2 cellular contexts compared by ENCODE assay signal in the genomic region with DNA sequence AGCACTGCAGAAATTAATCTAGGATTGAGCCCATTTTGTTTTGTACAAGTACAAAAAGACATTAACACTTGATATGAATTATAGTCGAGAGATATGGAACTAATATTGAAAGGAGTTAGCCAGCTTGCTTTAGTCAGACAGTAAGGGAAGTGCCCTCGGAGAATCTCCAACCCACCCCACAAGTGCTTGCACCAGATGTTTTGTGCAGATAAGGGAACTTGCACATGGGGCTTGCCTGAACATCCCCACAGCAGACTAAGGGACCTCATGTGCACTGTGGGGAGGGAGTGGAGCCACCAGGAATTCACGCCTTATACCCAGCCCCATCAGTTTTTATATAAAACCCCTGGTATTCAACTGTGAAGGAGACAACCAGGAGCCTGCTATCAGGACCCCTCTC.
TF ChIP-seq lines count a peak whose summit lies in the region.

No MANE protein-coding gene starts in this region.

TF ChIP-seq in SK-N-SH, 30 proteins besides CTCF, POLR2A, EP300 and RAD21 (continued from another document):
- TF ChIP-seq, protein P1, sequence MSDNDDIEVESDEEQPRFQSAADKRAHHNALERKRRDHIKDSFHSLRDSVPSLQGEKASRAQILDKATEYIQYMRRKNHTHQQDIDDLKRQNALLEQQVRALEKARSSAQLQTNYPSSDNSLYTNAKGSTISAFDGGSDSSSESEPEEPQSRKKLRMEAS (IDR thresholded peaks at IDR 0.05; ENCODE audit: low read depth) = no peak
- no peak for TF ChIP-seq JUND (IDR thresholded peaks at IDR 0.05)
- no peak for TF ChIP-seq SMC3 (IDR thresholded peaks at IDR 0.05; ENCODE audit: low read depth, low read length)
- TF ChIP-seq NRF1 (IDR thresholded peaks at IDR 0.05; ENCODE audit: low read depth, low read length) = no peak
- no peak for TF ChIP-seq RCOR1 (IDR thresholded peaks at IDR 0.05; ENCODE audit: low read length)
TF ChIP-seq in SK-N-SH: peak in this region for 0.

TF ChIP-seq in SK-N-SH treated with all-trans-retinoic acid at 6 μM for 48 hours, 23 proteins besides CTCF, POLR2A, EP300 and RAD21 (continued from another document):
- TF ChIP-seq, protein P2, sequence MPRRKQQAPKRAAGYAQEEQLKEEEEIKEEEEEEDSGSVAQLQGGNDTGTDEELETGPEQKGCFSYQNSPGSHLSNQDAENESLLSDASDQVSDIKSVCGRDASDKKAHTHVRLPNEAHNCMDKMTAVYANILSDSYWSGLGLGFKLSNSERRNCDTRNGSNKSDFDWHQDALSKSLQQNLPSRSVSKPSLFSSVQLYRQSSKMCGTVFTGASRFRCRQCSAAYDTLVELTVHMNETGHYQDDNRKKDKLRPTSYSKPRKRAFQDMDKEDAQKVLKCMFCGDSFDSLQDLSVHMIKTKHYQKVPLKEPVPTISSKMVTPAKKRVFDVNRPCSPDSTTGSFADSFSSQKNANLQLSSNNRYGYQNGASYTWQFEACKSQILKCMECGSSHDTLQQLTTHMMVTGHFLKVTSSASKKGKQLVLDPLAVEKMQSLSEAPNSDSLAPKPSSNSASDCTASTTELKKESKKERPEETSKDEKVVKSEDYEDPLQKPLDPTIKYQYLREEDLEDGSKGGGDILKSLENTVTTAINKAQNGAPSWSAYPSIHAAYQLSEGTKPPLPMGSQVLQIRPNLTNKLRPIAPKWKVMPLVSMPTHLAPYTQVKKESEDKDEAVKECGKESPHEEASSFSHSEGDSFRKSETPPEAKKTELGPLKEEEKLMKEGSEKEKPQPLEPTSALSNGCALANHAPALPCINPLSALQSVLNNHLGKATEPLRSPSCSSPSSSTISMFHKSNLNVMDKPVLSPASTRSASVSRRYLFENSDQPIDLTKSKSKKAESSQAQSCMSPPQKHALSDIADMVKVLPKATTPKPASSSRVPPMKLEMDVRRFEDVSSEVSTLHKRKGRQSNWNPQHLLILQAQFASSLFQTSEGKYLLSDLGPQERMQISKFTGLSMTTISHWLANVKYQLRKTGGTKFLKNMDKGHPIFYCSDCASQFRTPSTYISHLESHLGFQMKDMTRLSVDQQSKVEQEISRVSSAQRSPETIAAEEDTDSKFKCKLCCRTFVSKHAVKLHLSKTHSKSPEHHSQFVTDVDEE (CRISPR knock-in tag; IDR thresholded peaks at IDR 0.05) = no peak
